In genomic region chr6:108835218-108835850, GRCh38 we compare ENCODE assay signal across 8 cellular contexts. TPM values are rescaled to one million over a fixed set of nuclear protein-coding genes. Genes with fewer than 3 reads are reported as not detected.
A peak's percentile ranks its signal among the peaks of the same experiment; 100 is the strongest.
DNase-seq lines count a peak whose midpoint lies in the region; ATAC-seq and TF ChIP-seq lines count a peak whose summit lies in the region.

No MANE protein-coding gene starts in this region.

- DNase-seq in ELR (ENCODE audit: low read depth) (peak; percentile 80), HEK293T (ENCODE audit: extremely low spot score) (peak; percentile 83), NCI-H146 (lab: John Stamatoyannopoulos, UW) (peak; percentile 75), T-helper 2 cell (peak; percentile 65 to 87 (median 75)), amniotic stem cell (lab: John Stamatoyannopoulos, UW) (peak; percentile 49), right cardiac atrium (peak; percentile 87 to 95 (median 94)), sciatic nerve (ENCODE audit: low spot score) (peak; percentile 91)

- H3K9me3 ChIP-seq in right cardiac atrium (ENCODE audit: control insufficient read depth, low read length) = no peaks in the 10 kb centered on the region

- WGBS in right cardiac atrium = 35% methylated on average over 4 of the region's 4 CpGs

- no peaks in the 10 kb centered on the region for H3K4me1 ChIP-seq in right cardiac atrium (ENCODE audit: control insufficient read depth, insufficient read depth, low read length)

- CTCF ChIA-PET in HEK293T (lab: Yijun Ruan, JAX) = interaction anchor here (0.7 to 1.6 kb wide), 4 partner anchors 50 to 293 kb away, joined by 3 to 11 read pairs (median 3); no protein-coding TSS in a partner anchor

- ATAC-seq in right cardiac atrium (peak; percentile 92 to 95), sciatic nerve (peak; percentile 89), GM19324 (IDR thresholded peaks at IDR 0.05; ENCODE audit: low FRiP score, unreplicated experiment) (no peak)

- POLR2A ChIA-PET in HEK293T (lab: Yijun Ruan, JAX) = interaction anchor here (1.1 kb wide), 1 partner anchor 157 kb away, joined by 3 read pairs; no protein-coding TSS in a partner anchor

- H3K27ac ChIP-seq in right cardiac atrium (ENCODE audit: low read length) = no peak overlapping the region

- no peak overlapping the region for H3K4me3 ChIP-seq in right cardiac atrium (ENCODE audit: low read length)

- H3K27me3 ChIP-seq in right cardiac atrium (ENCODE audit: control insufficient read depth, insufficient read depth) = no peaks in the 10 kb centered on the region

- intact Hi-C loops in right cardiac atrium (cut with DNase I) (loop anchor here (1.0 to 10.0 kb wide), 4 partner anchors 291 to 293 kb away; no protein-coding TSS in a partner anchor), sciatic nerve (cut with DNase I) (loop anchor here (5.0 kb wide), 1 partner anchor 278 kb away; no protein-coding TSS in a partner anchor)

TF ChIP-seq in HEK293T, 16 proteins besides CTCF, POLR2A, EP300 and RAD21:
- TF ChIP-seq SP1 (IDR thresholded peaks at IDR 0.05) (no peak), NFRKB (IDR thresholded peaks at IDR 0.05) (no peak), PKNOX1 (IDR thresholded peaks at IDR 0.05) (no peak), L3MBTL2 (conservative IDR thresholded peaks at IDR 0.05) (no peak), ELF4 (IDR thresholded peaks at IDR 0.05) (no peak), FOXM1 (IDR thresholded peaks at IDR 0.05; ENCODE audit: borderline replicate concordance) (no peak), LEF1 (IDR thresholded peaks at IDR 0.05; ENCODE audit: borderline replicate concordance) (no peak), BHLHE40 (IDR thresholded peaks at IDR 0.05; ENCODE audit: borderline replicate concordance) (no peak), CTBP1 (IDR thresholded peaks at IDR 0.05; ENCODE audit: borderline replicate concordance) (no peak), ZNF384 (IDR thresholded peaks at IDR 0.05) (no peak), TARDBP (IDR thresholded peaks at IDR 0.05) (no peak), ARNT (IDR thresholded peaks at IDR 0.05) (no peak), FOXA1 (IDR thresholded peaks at IDR 0.05) (no peak), HDGF (IDR thresholded peaks at IDR 0.05; ENCODE audit: borderline replicate concordance) (no peak), SUZ12 (IDR thresholded peaks at IDR 0.05) (no peak), FOXK2 (IDR thresholded peaks at IDR 0.05) (no peak)
TF ChIP-seq in HEK293T: peak in this region for 0.

RNA-seq across cellular contexts. Expression of gene ARMC2, which starts 12.9 kb away (rescaled TPM):
- total RNA-seq in right cardiac atrium = 10 to 100 TPM; 12.6 to 16.2 (median 14.0) TPM
- 3.7 TPM for polyA plus RNA-seq in right cardiac atrium
- total RNA-seq in sciatic nerve = 17.2 TPM
